In genomic region chr7:73870041-73870492, GRCh38 we compare ENCODE assay signal across 16 cellular contexts. TPM values are rescaled to one million over a fixed set of nuclear protein-coding genes. Genes with fewer than 3 reads are reported as not detected.
DNase-seq lines count a peak whose midpoint lies in the region; ATAC-seq and TF ChIP-seq lines count a peak whose summit lies in the region.
"Had no signal": no experiment of that assay in that cellular context is flagged by ENCODE, and none has a peak within 500 bp of the region (broad histone marks: within the 10 kb centered on the region; RNA-seq: fewer than 3 reads in every experiment).

No MANE protein-coding gene starts in this region.

- TF ChIP-seq EP300 in sigmoid colon (IDR thresholded peaks at IDR 0.05) = no peak

- TF ChIP-seq CTCF in glutamatergic neuron (IDR thresholded peaks at IDR 0.05; ENCODE audit: partially characterized antibody, unreplicated experiment) (no peak), sigmoid colon (IDR thresholded peaks at IDR 0.05) (no peak), psoas muscle (IDR thresholded peaks at IDR 0.05) (no peak)

- H3K9me3 ChIP-seq in sigmoid colon (no peaks in the 10 kb centered on the region), psoas muscle (no peaks in the 10 kb centered on the region)

- H3K27me3 Mint-ChIP-seq in glutamatergic neuron (ENCODE audit: unreplicated experiment) = peaks cover 2% of the 10 kb centered on the region
- H3K27me3 Mint-ChIP-seq: activated CD4-positive, alpha-beta T cell treated with anti-CD3 and anti-CD28 coated beads for 36 hours; CD4-positive, CD25-positive, alpha-beta regulatory T cell had no signal

- peaks cover 2% of the 10 kb centered on the region for H3K9me3 Mint-ChIP-seq in glutamatergic neuron (ENCODE audit: unreplicated experiment)
- H3K9me3 Mint-ChIP-seq: activated T-helper 1 cell treated with anti-CD3 and anti-CD28 coated beads, Interleukin-12 subunit alpha, Interleukin-12 subunit beta, Interleukin-2, Interleukin-4 antibody, amounts not matched to agents 30 ng/mL and 10 ng/mL and 1 ng/mL, durations not matched to agents 14 hours and 24 hours and 36 hours had no signal

- no peaks in the 10 kb centered on the region for H3K36me3 Mint-ChIP-seq in glutamatergic neuron (ENCODE audit: unreplicated experiment)
- H3K36me3 Mint-ChIP-seq: CD4-positive, CD25-positive, alpha-beta regulatory T cell had no signal

- H3K27ac ChIP-seq in sigmoid colon (peak overlapping the region; percentile 5 to 67 (median 48)), psoas muscle (no peak overlapping the region)

- peak; percentile 24 for DNase-seq in SK-N-DZ (ENCODE audit: low spot score)
- DNase-seq in glutamatergic neuron = no peak
- peak; percentile 73 for DNase-seq in sigmoid colon
- no peak for DNase-seq in psoas muscle
- no peak for DNase-seq in head of caudate nucleus
- DNase-seq: activated CD4-positive, alpha-beta T cell treated with anti-CD3 and anti-CD28 coated beads for 36 hours; CD4-positive, CD25-positive, alpha-beta regulatory T cell; effector memory CD4-positive, alpha-beta T cell; GF-D8; NCI-H2029; stimulated activated CD4-positive, alpha-beta T cell treated with anti-CD3 and anti-CD28 coated beads, Interleukin-2, amount 100 ng/mL, for 48 hours; stimulated activated naive CD4-positive, alpha-beta T cell treated with Interleukin-2 at 50 U/mL for 16 hours had no signal

- TF ChIP-seq POLR2A in sigmoid colon (IDR thresholded peaks at IDR 0.05) = no peak

- H3K36me3 ChIP-seq in sigmoid colon (no peaks in the 10 kb centered on the region), psoas muscle (ENCODE audit: insufficient read depth in 1 of 2, low read depth in 1 of 2) (no peaks in the 10 kb centered on the region)

- 69 to 76% methylated on average over 15 of the region's 15 CpGs for WGBS in sigmoid colon, 2 donors
- 67 to 77% (median 72%) methylated on average over 15 of the region's 15 CpGs for WGBS in psoas muscle, 3 donors

- no peaks in the 10 kb centered on the region for H3K27me3 ChIP-seq in sigmoid colon
- no peaks in the 10 kb centered on the region for H3K27me3 ChIP-seq in psoas muscle (ENCODE audit: insufficient read depth in 3 of 3, low read length in 2 of 3)

- H3K4me1 Mint-ChIP-seq in glutamatergic neuron (ENCODE audit: low read depth, unreplicated experiment) = peaks cover 5% of the 10 kb centered on the region
- H3K4me1 Mint-ChIP-seq: activated CD4-positive, alpha-beta T cell treated with anti-CD3 and anti-CD28 coated beads for 36 hours; CD4-positive, CD25-positive, alpha-beta regulatory T cell had no signal

- intact Hi-C loops in sigmoid colon (cut with DNase I) = no loop called here
- intact Hi-C loops in psoas muscle (cut with DNase I) = no loop called here
- intact Hi-C loops in head of caudate nucleus (cut with DNase I) = no loop called here

- H3K4me3 Mint-ChIP-seq in glutamatergic neuron (ENCODE audit: unreplicated experiment) = peak overlapping the region; percentile 49
- H3K4me3 Mint-ChIP-seq: activated CD4-positive, alpha-beta T cell treated with anti-CD3 and anti-CD28 coated beads for 36 hours; activated T-helper 1 cell treated with anti-CD3 and anti-CD28 coated beads, Interleukin-12 subunit alpha, Interleukin-12 subunit beta, Interleukin-2, Interleukin-4 antibody, amounts not matched to agents 30 ng/mL and 10 ng/mL and 1 ng/mL, durations not matched to agents 14 hours and 24 hours and 36 hours; CD4-positive, CD25-positive, alpha-beta regulatory T cell had no signal

- H3K4me3 ChIP-seq in sigmoid colon (no peak overlapping the region), psoas muscle (no peak overlapping the region)

- H3K27ac Mint-ChIP-seq in glutamatergic neuron (ENCODE audit: unreplicated experiment) = no peak overlapping the region
- H3K27ac Mint-ChIP-seq: activated CD4-positive, alpha-beta T cell treated with anti-CD3 and anti-CD28 coated beads for 36 hours; activated T-helper 1 cell treated with anti-CD3 and anti-CD28 coated beads, Interleukin-12 subunit alpha, Interleukin-12 subunit beta, Interleukin-2, Interleukin-4 antibody, amounts not matched to agents 30 ng/mL and 10 ng/mL and 1 ng/mL, durations not matched to agents 14 hours and 24 hours and 36 hours; CD4-positive, CD25-positive, alpha-beta regulatory T cell had no signal

- H3K4me1 ChIP-seq in sigmoid colon (peaks cover 0 to 32% (median 24%) of the 10 kb centered on the region in 4 donors), psoas muscle (peaks cover 2% of the 10 kb centered on the region)

- ATAC-seq in psoas muscle (no peak), GM19351 (IDR thresholded peaks at IDR 0.05; ENCODE audit: unreplicated experiment) (no peak)
- ATAC-seq: activated CD4-positive, alpha-beta T cell treated with anti-CD3 and anti-CD28 coated beads for 36 hours had no signal

RNA-seq across cellular contexts. Expression of gene TMEM270, which starts 9.1 kb away (rescaled TPM):
- not detected in 2 replicates for polyA plus RNA-seq in SK-N-DZ (2014; cell fraction: cytosol; rRNA removed)
- polyA plus RNA-seq in SK-N-DZ (2014; cell fraction: nucleus; rRNA removed) = not detected in 2 replicates
- total RNA-seq in glutamatergic neuron (ENCODE audit: unreplicated experiment) (not detected), sigmoid colon (not detected), psoas muscle (not detected)
- polyA plus RNA-seq in sigmoid colon (under 1 TPM in 1 of 3 donors, not detected in 2; 0.39 TPM), psoas muscle (not detected)
- total RNA-seq: activated CD4-positive, alpha-beta T cell treated with anti-CD3 and anti-CD28 coated beads for 36 hours; activated T-helper 1 cell treated with anti-CD3 and anti-CD28 coated beads, Interleukin-12 subunit alpha, Interleukin-12 subunit beta, Interleukin-2, Interleukin-4 antibody, amounts not matched to agents 30 ng/mL and 10 ng/mL and 1 ng/mL, durations not matched to agents 14 hours and 24 hours and 36 hours; CD4-positive, CD25-positive, alpha-beta regulatory T cell; lung microvascular endothelial cell; posterior vena cava had no signal

RNA-seq across cellular contexts. Expression of gene METTL27, which starts 27.8 kb away (rescaled TPM):
- polyA plus RNA-seq in SK-N-DZ (2014; cell fraction: cytosol; rRNA removed) = 0.33 and 0.61 TPM in 2 replicates
- 1.7 TPM in 1 of 2 replicates, not detected in the other for polyA plus RNA-seq in SK-N-DZ (2014; cell fraction: nucleus; rRNA removed)
- total RNA-seq in glutamatergic neuron (ENCODE audit: unreplicated experiment) (2.9 TPM), sigmoid colon (1 to 10 TPM in 3 of 4 donors, under 1 TPM in 1; 0.99 to 5.5 (median 2.1) TPM), psoas muscle (under 1 TPM in 3 of 4 donors, not detected in 1; 0.24 to 0.84 (median 0.50) TPM)
- polyA plus RNA-seq in sigmoid colon (10 to 100 TPM in 1 of 3 donors, 1 to 10 TPM in 2; 2.1 to 12.3 (median 4.8) TPM), psoas muscle (under 1 TPM; 0.09 to 0.21 (median 0.11) TPM)

RNA-seq across cellular contexts. Expression of gene CLDN4, which starts 39.3 kb away (rescaled TPM):
- polyA plus RNA-seq in SK-N-DZ (2014; cell fraction: cytosol; rRNA removed) = 0.08 TPM in 1 of 2 replicates, not detected in the other
- polyA plus RNA-seq in SK-N-DZ (2014; cell fraction: nucleus; rRNA removed) = not detected in 2 replicates
- total RNA-seq in glutamatergic neuron (ENCODE audit: unreplicated experiment) (0.54 TPM), sigmoid colon (under 1 TPM in 2 of 4 donors, not detected in 2; 0.16 to 0.71 TPM), psoas muscle (under 1 TPM in 2 of 4 donors, not detected in 2; 0.15 to 0.16 TPM)
- polyA plus RNA-seq in sigmoid colon (100 to 1,000 TPM; 210 to 690 (median 293) TPM), psoas muscle (under 1 TPM in 2 of 3 donors, not detected in 1; 0.10 to 0.16 TPM)
- total RNA-seq: activated T-helper 1 cell treated with anti-CD3 and anti-CD28 coated beads, Interleukin-12 subunit alpha, Interleukin-12 subunit beta, Interleukin-2, Interleukin-4 antibody, amounts not matched to agents 30 ng/mL and 10 ng/mL and 1 ng/mL, durations not matched to agents 14 hours and 24 hours and 36 hours; lung microvascular endothelial cell had no signal

Comparison
In these comparisons a context has a peak if more than half of its experiments do, and no peak if none do; other contexts are left out.
1. DNase-seq: peak in SK-N-DZ (single experiment) and sigmoid colon (single experiment); none in glutamatergic neuron (single experiment), psoas muscle (0 of 2) and head of caudate nucleus (0 of 42).